Comparison of ENCODE assay signal across 8 cellular contexts in the genomic region with DNA sequence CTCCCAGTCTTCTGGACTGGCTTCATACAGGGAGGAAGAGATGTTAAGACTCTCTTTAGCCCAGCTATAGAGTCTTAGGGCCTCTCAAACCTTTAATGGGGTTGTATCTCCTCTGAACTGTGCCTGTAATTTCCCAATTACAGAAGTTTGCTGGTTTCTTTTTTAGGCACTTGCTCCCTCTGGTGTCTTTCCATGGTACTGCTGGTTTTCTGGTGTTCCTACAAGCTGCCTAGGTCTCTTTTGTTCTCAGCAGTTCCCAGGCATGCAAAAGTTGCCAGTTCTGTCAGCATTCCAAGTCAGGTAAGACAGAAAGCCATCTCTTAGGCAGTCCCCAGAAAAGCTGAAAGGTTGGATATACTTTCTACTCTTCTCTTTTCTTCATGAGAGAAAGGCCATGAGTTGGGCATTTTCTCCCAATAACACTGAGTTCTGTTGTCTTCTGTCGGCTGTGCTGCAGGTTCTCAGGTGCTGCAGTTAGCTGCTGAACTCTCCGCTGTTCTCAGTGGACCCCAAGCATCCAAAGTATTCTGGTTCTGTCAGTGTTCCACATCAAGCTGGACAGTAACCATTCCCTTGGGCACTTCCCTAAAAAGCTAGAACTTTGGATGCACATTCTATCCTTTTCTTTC. TPM values are rescaled to one million over a fixed set of nuclear protein-coding genes. Genes with fewer than 3 reads are reported as not detected.
DNase-seq lines count a peak whose midpoint lies in the region; ATAC-seq and TF ChIP-seq lines count a peak whose summit lies in the region.

No MANE protein-coding gene starts in this region.

- CTCF ChIA-PET in Calu3 (lab: Charles Lee) = interaction anchor here (0.6 to 2.0 kb wide), 10 partner anchors 9 to 266 kb away, joined by 3 to 8 read pairs (median 4); no protein-coding TSS in a partner anchor

- DNase-seq in Calu3 (peak; percentile 90), NCI-H446 treated with DMSO at 0.1 percent for 48 hours (lab: John Stamatoyannopoulos, UW) (peak; percentile 5), fibroblast of villous mesenchyme (ENCODE audit: low read depth) (peak; percentile 69), retinal pigment epithelial cell (ENCODE audit: low read depth) (no peak), hippocampal formation (lab: John Stamatoyannopoulos, UW) (no peak)
- DNase-seq in activated CD8-positive, alpha-beta memory T cell treated with anti-CD3 and anti-CD28 coated beads for 24 hours = peak; percentile 68

- BruUV-seq in Calu3 (replicated peaks; lab: Mats Ljungman, UMichigan) = no TSS peak

- intact Hi-C loops in Calu3 (cut with micrococcal nuclease; ENCODE audit: unreplicated experiment) = loop anchor here (2.0 kb wide), 1 partner anchor 25 kb away; no protein-coding TSS in a partner anchor

- H3K27me3 Mint-ChIP-seq in Calu3 (ENCODE audit: unreplicated experiment) = no peaks in the 10 kb centered on the region

- H3K36me3 Mint-ChIP-seq in Calu3 (ENCODE audit: insufficient read depth, unreplicated experiment) = peaks cover 22% of the 10 kb centered on the region

- H3K4me1 Mint-ChIP-seq in Calu3 (ENCODE audit: low read depth, unreplicated experiment) = peaks cover 33% of the 10 kb centered on the region

- peak overlapping the region; percentile 61 for H3K27ac Mint-ChIP-seq in Calu3 (ENCODE audit: unreplicated experiment)

- peaks cover 14% of the 10 kb centered on the region for H3K9me3 Mint-ChIP-seq in Calu3 (ENCODE audit: low read depth, unreplicated experiment)

- H3K4me3 ChIP-seq in fibroblast of villous mesenchyme (ENCODE audit: low read depth, low read length) (no peak overlapping the region), retinal pigment epithelial cell (ENCODE audit: low read length) (no peak overlapping the region)

- ATAC-seq in GM21825 (IDR thresholded peaks at IDR 0.05; ENCODE audit: unreplicated experiment) = peak; percentile 47
- ATAC-seq in HG02870 (IDR thresholded peaks at IDR 0.05; ENCODE audit: unreplicated experiment) = no peak

- TF ChIP-seq CTCF in Calu3 (IDR thresholded peaks at IDR 0.05; ENCODE audit: unreplicated experiment) (peak; percentile 87), fibroblast of villous mesenchyme (IDR thresholded peaks at IDR 0.05; ENCODE audit: insufficient read depth, low read depth, low read length) (peak; percentile 91), retinal pigment epithelial cell (conservative IDR thresholded peaks at IDR 0.05; ENCODE audit: low read depth, low read length) (peak; percentile 84)

- H3K4me3 Mint-ChIP-seq in Calu3 (ENCODE audit: low read depth, unreplicated experiment) = no peak overlapping the region

RNA-seq across cellular contexts. Expression of a gene that starts 54.4 kb away (rescaled TPM):
- total RNA-seq in Calu3 (2022) (20.1 and 24.3 TPM in 2 replicates), fibroblast of villous mesenchyme (2.9 and 6.5 TPM in 2 replicates)

RNA-seq across cellular contexts. Expression of a gene that starts 54.7 kb away (rescaled TPM):
- 102 and 114 TPM in 2 replicates for total RNA-seq in Calu3 (2022)
- 11.6 and 22.9 TPM in 2 replicates for total RNA-seq in fibroblast of villous mesenchyme

Comparison
In these comparisons a context has a peak if more than half of its experiments do, and no peak if none do; other contexts are left out.
1. DNase-seq: peak in Calu3 (single experiment), NCI-H446 treated with DMSO at 0.1 percent for 48 hours (single experiment), activated CD8-positive, alpha-beta memory T cell treated with anti-CD3 and anti-CD28 coated beads for 24 hours (single experiment) and fibroblast of villous mesenchyme (single experiment); none in retinal pigment epithelial cell (single experiment) and hippocampal formation (0 of 2).
2. Peak in every context shown above with its lines, with median percentiles within 50 percentile points of each other: CTCF ChIP-seq.